1 cellular context compared by ENCODE assay signal in the genomic region with DNA sequence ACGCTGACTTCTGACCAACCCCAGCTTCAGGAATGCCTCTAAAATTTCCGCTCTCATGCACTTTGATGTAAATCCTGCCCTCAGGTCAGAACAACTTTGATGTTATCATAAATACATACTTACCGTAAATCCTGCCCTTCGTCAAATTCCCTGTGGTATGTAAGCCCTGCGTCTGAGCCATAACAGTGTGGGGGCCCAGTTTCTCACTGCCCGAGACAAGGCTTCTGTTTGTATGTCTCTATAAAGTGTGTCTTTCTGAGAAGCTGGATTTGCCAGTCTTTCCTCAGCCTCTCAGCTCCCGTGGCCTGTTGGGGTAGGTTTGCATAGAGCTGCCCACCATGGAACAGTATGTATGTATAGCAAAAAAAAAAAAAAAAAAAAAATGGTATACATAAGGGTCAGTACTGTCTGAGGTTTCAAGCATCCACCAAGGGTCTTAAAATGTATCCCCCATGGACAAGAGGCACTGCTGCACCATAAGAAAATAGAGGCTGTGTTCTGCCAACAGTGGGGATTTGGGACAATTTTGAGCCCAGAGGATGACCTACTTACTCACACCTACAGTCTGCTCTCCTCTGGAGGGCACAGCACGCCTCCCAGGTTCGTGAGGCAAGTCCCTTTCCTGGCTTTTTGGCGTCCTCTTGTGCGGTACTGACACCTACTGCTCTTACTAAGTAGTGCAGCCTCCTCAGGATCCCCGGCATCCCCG.
A peak's percentile ranks its signal among the peaks of the same experiment; 100 is the strongest.
TF ChIP-seq lines count a peak whose summit lies in the region.

No MANE protein-coding gene starts in this region.

TF ChIP-seq in HEK293, 187 proteins besides CTCF, POLR2A, EP300 and RAD21 (continued from another document and continues in another):
- TF ChIP-seq, protein P1, sequence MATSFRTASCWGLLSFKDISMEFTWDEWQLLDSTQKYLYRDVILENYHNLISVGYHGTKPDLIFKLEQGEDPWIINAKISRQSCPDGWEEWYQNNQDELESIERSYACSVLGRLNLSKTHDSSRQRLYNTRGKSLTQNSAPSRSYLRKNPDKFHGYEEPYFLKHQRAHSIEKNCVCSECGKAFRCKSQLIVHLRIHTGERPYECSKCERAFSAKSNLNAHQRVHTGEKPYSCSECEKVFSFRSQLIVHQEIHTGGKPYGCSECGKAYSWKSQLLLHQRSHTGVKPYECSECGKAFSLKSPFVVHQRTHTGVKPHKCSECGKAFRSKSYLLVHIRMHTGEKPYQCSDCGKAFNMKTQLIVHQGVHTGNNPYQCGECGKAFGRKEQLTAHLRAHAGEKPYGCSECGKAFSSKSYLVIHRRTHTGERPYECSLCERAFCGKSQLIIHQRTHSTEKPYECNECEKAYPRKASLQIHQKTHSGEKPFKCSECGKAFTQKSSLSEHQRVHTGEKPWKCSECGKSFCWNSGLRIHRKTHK (tag by site-specific recombination; IDR thresholded peaks at IDR 0.05) = no peak
- TF ChIP-seq ZNF629 (tag by site-specific recombination; IDR thresholded peaks at IDR 0.05) (no peak), EGR2 (tag by site-specific recombination; IDR thresholded peaks at IDR 0.05; ENCODE audit: low read depth) (no peak), ZIC2 (tag by site-specific recombination; IDR thresholded peaks at IDR 0.05) (peak; percentile 64), ZNF585B (tag by site-specific recombination; IDR thresholded peaks at IDR 0.05) (no peak), GLIS2 (tag by site-specific recombination; IDR thresholded peaks at IDR 0.05) (peak; percentile 53; the same call in 1 of the 2 replicates), ZNF830 (tag by site-specific recombination; IDR thresholded peaks at IDR 0.05; ENCODE audit: low read depth) (no peak), ZNF248 (tag by site-specific recombination; IDR thresholded peaks at IDR 0.05) (no peak), ZNF610 (tag by site-specific recombination; IDR thresholded peaks at IDR 0.05; ENCODE audit: borderline replicate concordance) (no peak), ZNF140 (tag by site-specific recombination; IDR thresholded peaks at IDR 0.05) (no peak), ZEB2 (tag by site-specific recombination; IDR thresholded peaks at IDR 0.05) (peak; percentile 46; the same call in 1 of the 2 replicates), ZNF324 (tag by site-specific recombination; IDR thresholded peaks at IDR 0.05) (no peak), ZNF23 (tag by site-specific recombination; IDR thresholded peaks at IDR 0.05; ENCODE audit: borderline replicate concordance) (no peak), ZSCAN30 (tag by site-specific recombination; IDR thresholded peaks at IDR 0.05) (peak; percentile 47; the same call in 1 of the 2 replicates), ZNF366 (tag by site-specific recombination; conservative IDR thresholded peaks at IDR 0.05) (no peak), ZNF501 (tag by site-specific recombination; IDR thresholded peaks at IDR 0.05) (no peak), SP7 (tag by site-specific recombination; IDR thresholded peaks at IDR 0.05) (peak; percentile 78), ZBTB20 (tag by site-specific recombination; IDR thresholded peaks at IDR 0.05) (no peak), SALL2 (tag by site-specific recombination; IDR thresholded peaks at IDR 0.05; ENCODE audit: borderline replicate concordance) (no peak), ZFP37 (tag by site-specific recombination; IDR thresholded peaks at IDR 0.05) (no peak; the same call in 1 of the 2 replicates), ZNF114 (tag by site-specific recombination; IDR thresholded peaks at IDR 0.05) (no peak), ZNF600 (tag by site-specific recombination; IDR thresholded peaks at IDR 0.05) (peak; percentile 91), PRDM1 (tag by site-specific recombination; IDR thresholded peaks at IDR 0.05) (no peak), GLI2 (tag by site-specific recombination; IDR thresholded peaks at IDR 0.05; ENCODE audit: borderline replicate concordance, low read depth) (no peak), SETDB1 (IDR thresholded peaks at IDR 0.05; ENCODE audit: insufficient read length, low read length) (no peak), ZBTB1 (tag by site-specific recombination; IDR thresholded peaks at IDR 0.05) (no peak), ZNF530 (tag by site-specific recombination; IDR thresholded peaks at IDR 0.05; ENCODE audit: low read depth) (no peak), KLF1 (tag by site-specific recombination; IDR thresholded peaks at IDR 0.05) (no peak), ZNF423 (tag by site-specific recombination; IDR thresholded peaks at IDR 0.05) (no peak), ZNF174 (tag by site-specific recombination; IDR thresholded peaks at IDR 0.05) (no peak), ZNF138 (tag by site-specific recombination; IDR thresholded peaks at IDR 0.05; ENCODE audit: borderline replicate concordance) (no peak), SP2 (tag by site-specific recombination; IDR thresholded peaks at IDR 0.05) (no peak), ZNF558 (tag by site-specific recombination; IDR thresholded peaks at IDR 0.05) (no peak), ZNF473 (tag by site-specific recombination; IDR thresholded peaks at IDR 0.05) (no peak), ZNF664 (tag by site-specific recombination; IDR thresholded peaks at IDR 0.05) (no peak)
- TF ChIP-seq, protein P2, sequence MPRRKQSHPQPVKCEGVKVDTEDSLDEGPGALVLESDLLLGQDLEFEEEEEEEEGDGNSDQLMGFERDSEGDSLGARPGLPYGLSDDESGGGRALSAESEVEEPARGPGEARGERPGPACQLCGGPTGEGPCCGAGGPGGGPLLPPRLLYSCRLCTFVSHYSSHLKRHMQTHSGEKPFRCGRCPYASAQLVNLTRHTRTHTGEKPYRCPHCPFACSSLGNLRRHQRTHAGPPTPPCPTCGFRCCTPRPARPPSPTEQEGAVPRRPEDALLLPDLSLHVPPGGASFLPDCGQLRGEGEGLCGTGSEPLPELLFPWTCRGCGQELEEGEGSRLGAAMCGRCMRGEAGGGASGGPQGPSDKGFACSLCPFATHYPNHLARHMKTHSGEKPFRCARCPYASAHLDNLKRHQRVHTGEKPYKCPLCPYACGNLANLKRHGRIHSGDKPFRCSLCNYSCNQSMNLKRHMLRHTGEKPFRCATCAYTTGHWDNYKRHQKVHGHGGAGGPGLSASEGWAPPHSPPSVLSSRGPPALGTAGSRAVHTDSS (tag by site-specific recombination; IDR thresholded peaks at IDR 0.05) = no peak
- TF ChIP-seq, protein P3, sequence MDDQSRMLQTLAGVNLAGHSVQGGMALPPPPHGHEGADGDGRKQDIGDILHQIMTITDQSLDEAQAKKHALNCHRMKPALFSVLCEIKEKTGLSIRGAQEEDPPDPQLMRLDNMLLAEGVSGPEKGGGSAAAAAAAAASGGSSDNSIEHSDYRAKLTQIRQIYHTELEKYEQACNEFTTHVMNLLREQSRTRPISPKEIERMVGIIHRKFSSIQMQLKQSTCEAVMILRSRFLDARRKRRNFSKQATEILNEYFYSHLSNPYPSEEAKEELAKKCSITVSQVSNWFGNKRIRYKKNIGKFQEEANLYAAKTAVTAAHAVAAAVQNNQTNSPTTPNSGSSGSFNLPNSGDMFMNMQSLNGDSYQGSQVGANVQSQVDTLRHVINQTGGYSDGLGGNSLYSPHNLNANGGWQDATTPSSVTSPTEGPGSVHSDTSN (CRISPR knock-in tag; IDR thresholded peaks at IDR 0.05) = no peak
- TF ChIP-seq, protein P4, sequence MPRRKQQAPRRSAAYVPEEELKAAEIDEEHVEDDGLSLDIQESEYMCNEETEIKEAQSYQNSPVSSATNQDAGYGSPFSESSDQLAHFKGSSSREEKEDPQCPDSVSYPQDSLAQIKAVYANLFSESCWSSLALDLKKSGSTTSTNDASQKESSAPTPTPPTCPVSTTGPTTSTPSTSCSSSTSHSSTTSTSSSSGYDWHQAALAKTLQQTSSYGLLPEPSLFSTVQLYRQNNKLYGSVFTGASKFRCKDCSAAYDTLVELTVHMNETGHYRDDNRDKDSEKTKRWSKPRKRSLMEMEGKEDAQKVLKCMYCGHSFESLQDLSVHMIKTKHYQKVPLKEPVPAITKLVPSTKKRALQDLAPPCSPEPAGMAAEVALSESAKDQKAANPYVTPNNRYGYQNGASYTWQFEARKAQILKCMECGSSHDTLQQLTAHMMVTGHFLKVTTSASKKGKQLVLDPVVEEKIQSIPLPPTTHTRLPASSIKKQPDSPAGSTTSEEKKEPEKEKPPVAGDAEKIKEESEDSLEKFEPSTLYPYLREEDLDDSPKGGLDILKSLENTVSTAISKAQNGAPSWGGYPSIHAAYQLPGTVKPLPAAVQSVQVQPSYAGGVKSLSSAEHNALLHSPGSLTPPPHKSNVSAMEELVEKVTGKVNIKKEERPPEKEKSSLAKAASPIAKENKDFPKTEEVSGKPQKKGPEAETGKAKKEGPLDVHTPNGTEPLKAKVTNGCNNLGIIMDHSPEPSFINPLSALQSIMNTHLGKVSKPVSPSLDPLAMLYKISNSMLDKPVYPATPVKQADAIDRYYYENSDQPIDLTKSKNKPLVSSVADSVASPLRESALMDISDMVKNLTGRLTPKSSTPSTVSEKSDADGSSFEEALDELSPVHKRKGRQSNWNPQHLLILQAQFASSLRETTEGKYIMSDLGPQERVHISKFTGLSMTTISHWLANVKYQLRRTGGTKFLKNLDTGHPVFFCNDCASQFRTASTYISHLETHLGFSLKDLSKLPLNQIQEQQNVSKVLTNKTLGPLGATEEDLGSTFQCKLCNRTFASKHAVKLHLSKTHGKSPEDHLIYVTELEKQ (tag by site-specific recombination; IDR thresholded peaks at IDR 0.05; ENCODE audit: borderline replicate concordance) = peak; percentile 42; the same call in 1 of the 2 replicates
- TF ChIP-seq, protein P5, sequence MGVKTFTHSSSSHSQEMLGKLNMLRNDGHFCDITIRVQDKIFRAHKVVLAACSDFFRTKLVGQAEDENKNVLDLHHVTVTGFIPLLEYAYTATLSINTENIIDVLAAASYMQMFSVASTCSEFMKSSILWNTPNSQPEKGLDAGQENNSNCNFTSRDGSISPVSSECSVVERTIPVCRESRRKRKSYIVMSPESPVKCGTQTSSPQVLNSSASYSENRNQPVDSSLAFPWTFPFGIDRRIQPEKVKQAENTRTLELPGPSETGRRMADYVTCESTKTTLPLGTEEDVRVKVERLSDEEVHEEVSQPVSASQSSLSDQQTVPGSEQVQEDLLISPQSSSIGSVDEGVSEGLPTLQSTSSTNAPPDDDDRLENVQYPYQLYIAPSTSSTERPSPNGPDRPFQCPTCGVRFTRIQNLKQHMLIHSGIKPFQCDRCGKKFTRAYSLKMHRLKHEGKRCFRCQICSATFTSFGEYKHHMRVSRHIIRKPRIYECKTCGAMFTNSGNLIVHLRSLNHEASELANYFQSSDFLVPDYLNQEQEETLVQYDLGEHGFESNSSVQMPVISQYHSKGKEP (tag by site-specific recombination; IDR thresholded peaks at IDR 0.05) = no peak
- TF ChIP-seq, protein P6, sequence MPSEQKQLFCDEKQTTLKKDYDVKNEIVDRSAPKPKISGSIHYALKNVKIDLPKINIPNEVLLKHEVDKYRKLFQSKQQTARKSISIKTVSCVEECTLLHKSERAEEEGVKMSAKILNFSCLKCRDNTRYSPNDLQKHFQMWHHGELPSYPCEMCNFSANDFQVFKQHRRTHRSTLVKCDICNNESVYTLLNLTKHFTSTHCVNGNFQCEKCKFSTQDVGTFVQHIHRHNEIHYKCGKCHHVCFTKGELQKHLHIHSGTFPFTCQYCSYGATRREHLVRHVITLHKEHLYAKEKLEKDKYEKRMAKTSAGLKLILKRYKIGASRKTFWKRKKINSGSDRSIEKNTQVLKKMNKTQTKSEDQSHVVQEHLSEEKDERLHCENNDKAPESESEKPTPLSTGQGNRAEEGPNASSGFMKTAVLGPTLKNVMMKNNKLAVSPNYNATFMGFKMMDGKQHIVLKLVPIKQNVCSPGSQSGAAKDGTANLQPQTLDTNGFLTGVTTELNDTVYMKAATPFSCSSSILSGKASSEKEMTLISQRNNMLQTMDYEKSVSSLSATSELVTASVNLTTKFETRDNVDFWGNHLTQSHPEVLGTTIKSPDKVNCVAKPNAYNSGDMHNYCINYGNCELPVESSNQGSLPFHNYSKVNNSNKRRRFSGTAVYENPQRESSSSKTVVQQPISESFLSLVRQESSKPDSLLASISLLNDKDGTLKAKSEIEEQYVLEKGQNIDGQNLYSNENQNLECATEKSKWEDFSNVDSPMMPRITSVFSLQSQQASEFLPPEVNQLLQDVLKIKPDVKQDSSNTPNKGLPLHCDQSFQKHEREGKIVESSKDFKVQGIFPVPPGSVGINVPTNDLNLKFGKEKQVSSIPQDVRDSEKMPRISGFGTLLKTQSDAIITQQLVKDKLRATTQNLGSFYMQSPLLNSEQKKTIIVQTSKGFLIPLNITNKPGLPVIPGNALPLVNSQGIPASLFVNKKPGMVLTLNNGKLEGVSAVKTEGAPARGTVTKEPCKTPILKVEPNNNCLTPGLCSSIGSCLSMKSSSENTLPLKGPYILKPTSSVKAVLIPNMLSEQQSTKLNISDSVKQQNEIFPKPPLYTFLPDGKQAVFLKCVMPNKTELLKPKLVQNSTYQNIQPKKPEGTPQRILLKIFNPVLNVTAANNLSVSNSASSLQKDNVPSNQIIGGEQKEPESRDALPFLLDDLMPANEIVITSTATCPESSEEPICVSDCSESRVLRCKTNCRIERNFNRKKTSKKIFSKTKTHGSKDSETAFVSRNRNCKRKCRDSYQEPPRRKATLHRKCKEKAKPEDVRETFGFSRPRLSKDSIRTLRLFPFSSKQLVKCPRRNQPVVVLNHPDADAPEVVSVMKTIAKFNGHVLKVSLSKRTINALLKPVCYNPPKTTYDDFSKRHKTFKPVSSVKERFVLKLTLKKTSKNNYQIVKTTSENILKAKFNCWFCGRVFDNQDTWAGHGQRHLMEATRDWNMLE (tag by site-specific recombination; conservative IDR thresholded peaks at IDR 0.05; ENCODE audit: low read depth) = no peak
- TF ChIP-seq, protein P7, sequence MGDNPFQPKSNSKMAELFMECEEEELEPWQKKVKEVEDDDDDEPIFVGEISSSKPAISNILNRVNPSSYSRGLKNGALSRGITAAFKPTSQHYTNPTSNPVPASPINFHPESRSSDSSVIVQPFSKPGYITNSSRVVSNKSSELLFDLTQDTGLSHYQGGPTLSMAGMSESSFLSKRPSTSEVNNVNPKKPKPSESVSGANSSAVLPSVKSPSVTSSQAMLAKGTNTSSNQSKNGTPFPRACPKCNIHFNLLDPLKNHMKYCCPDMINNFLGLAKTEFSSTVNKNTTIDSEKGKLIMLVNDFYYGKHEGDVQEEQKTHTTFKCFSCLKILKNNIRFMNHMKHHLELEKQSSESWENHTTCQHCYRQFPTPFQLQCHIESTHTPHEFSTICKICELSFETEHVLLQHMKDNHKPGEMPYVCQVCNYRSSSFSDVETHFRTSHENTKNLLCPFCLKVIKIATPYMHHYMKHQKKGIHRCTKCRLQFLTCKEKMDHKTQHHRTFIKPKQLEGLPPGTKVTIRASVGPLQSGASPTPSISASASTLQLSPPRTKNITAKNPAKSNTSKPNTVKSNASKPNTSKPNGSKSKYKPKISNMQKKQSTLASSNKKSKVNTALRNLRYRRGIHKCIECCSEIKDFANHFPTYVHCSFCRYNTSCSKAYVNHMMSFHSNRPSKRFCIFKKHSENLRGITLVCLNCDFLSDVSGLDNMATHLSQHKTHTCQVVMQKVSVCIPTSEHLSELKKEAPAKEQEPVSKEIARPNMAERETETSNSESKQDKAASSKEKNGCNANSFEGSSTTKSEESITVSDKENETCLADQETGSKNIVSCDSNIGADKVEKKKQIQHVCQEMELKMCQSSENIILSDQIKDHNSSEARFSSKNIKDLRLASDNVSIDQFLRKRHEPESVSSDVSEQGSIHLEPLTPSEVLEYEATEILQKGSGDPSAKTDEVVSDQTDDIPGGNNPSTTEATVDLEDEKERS (tag by site-specific recombination; IDR thresholded peaks at IDR 0.05) = no peak
